In the genomic region with DNA sequence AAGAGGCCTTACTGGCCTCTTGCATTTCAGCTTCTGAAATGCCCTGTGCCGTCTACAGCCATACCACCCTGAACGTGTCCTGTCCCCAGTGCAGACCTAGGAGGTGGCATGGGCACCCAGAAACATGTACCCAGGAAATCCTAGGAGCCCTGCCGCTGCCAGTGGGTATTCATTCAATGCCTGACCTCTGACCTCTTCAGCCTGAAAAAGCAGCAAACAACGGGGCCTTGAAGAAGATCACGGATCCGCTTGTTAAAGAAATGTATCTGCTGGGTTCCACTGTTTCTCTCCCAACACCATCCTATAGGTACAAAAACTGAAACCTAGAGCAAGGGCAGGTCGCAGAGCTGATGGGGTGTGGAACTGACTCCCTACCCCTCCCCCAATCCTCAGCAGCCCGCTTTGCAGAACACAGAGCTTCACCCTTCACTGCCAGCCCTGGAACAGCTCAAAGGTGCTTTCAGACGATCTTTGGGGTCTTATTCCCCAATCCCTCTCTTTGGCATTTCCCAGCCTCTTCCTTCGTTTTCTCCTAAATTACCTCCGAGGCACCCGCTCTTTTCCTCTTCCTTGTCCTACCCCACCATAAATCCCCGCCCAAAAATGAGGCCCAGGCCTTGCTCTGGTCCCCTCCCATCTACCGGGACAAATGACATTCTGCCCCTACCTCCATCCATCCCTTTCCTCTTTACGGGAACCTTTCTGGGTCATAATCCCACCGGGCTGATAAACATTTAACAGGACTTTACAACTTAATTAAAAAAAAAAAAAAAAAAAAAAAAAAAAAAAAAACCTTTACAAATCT, we compare ENCODE assay signal across 8 cellular contexts. TPM values are rescaled to one million over a fixed set of nuclear protein-coding genes. Genes with fewer than 3 reads are reported as not detected.
A peak's percentile ranks its signal among the peaks of the same experiment; 100 is the strongest.
DNase-seq lines count a peak whose midpoint lies in the region; ATAC-seq, FAIRE-seq and TF ChIP-seq lines count a peak whose summit lies in the region.
"Not testable (repeated sequence)": the region's sequence is repeated elsewhere in the genome, so short reads cannot be mapped to it uniquely, and the experiment has no call there.

No MANE protein-coding gene starts in this region.

- TF ChIP-seq POLR2A in esophagus squamous epithelium (IDR thresholded peaks at IDR 0.05); HepG2 (IDR thresholded peaks at IDR 0.05; ENCODE audit: insufficient read depth in 1 of 2, low read depth in 2 of 2, low read length in 2 of 2): not testable (repeated sequence)

- ATAC-seq in activated CD4-positive, alpha-beta T cell treated with anti-CD3 and anti-CD28 coated beads for 36 hours; HepG2; upper lobe of right lung: not testable (repeated sequence)

- not testable (repeated sequence) for H3K9me3 Mint-ChIP-seq in Calu3 (ENCODE audit: low read depth, unreplicated experiment); activated CD4-positive, alpha-beta T cell treated with anti-CD3 and anti-CD28 coated beads for 36 hours (ENCODE audit: low read depth)

- H3K9me3 ChIP-seq in Loucy (ENCODE audit: insufficient read depth, low read depth, low read length); esophagus squamous epithelium; HepG2 (ENCODE audit: low read length); upper lobe of right lung: not testable (repeated sequence)

- H3K4me1 Mint-ChIP-seq in Calu3 (ENCODE audit: low read depth, unreplicated experiment) = not testable (repeated sequence)
- peaks cover 12% of the 10 kb centered on the region for H3K4me1 Mint-ChIP-seq in activated CD4-positive, alpha-beta T cell treated with anti-CD3 and anti-CD28 coated beads for 36 hours

- BruUV-seq in Calu3 (replicated peaks; lab: Mats Ljungman, UMichigan) (TSS peak; percentile 31), HepG2 (replicated peaks; lab: Mats Ljungman, UMichigan) (TSS peak; percentile 70)

- H3K36me3 ChIP-seq in Loucy (ENCODE audit: insufficient read depth, low read length); esophagus squamous epithelium; HepG2 (replicated peaks in 1 of 2; ENCODE audit: control insufficient read depth in 1 of 2, insufficient read depth in 2 of 2, low read length in 2 of 2); upper lobe of right lung: not testable (repeated sequence)

- peaks cover 10% of the 10 kb centered on the region for H3K36me3 Mint-ChIP-seq in Calu3 (ENCODE audit: insufficient read depth, unreplicated experiment)
- H3K36me3 Mint-ChIP-seq in activated CD4-positive, alpha-beta T cell treated with anti-CD3 and anti-CD28 coated beads for 36 hours (ENCODE audit: low read depth) = not testable (repeated sequence)

- in situ Hi-C loops in astrocyte of the cerebellum (cut with HindIII; ENCODE audit: low sequenced_read_pairs); HepG2 (cut with HindIII; ENCODE audit: extremely low pct_ligation_motif_present, low pct_unique_long_range_greater_than_20kb): not testable (repeated sequence)

- CTCF ChIA-PET in Calu3 (lab: Charles Lee); activated CD4-positive, alpha-beta T cell treated with anti-CD3 and anti-CD28 coated beads for 36 hours (lab: Charles Lee); HepG2 (lab: Yijun Ruan, JAX; ENCODE audit: low intra/inter-chr PET ratio, low total read pairs): not testable (repeated sequence)

- peak overlapping the region; percentile 65 for H3K4me3 ChIP-seq in Loucy (ENCODE audit: low read length, poor library complexity, severe bottlenecking)
- peak overlapping the region; percentile 41 for H3K4me3 ChIP-seq in astrocyte of the cerebellum (ENCODE audit: low read depth, low read length)
- peak overlapping the region in 3 of 4 donors; percentile 51 to 70 (median 58) for H3K4me3 ChIP-seq in esophagus squamous epithelium
- peak overlapping the region; percentile 71 to 72 (median 72); a peak in 5 of 6 replicates for H3K4me3 ChIP-seq in HepG2 (replicated peaks in 1 of 3; ENCODE audit: insufficient read depth in 1 of 3, low read depth in 2 of 3, low read length in 3 of 3)
- H3K4me3 ChIP-seq in upper lobe of right lung = peak overlapping the region; percentile 58

- not testable (repeated sequence) for H3K27ac ChIP-seq in esophagus squamous epithelium; HepG2 (ENCODE audit: extremely low read length, insufficient read depth, low read length); upper lobe of right lung

- H3F3A ChIP-seq in Loucy (ENCODE audit: low read depth) = not testable (repeated sequence)

- not testable (repeated sequence) for TF ChIP-seq EP300 in HepG2 (IDR thresholded peaks at IDR 0.05; ENCODE audit: low read depth in 2 of 2, low read length in 2 of 2); HepG2 (CRISPR knock-in tag; IDR thresholded peaks at IDR 0.05; ENCODE audit: borderline replicate concordance)

- TF ChIP-seq RAD21 in HepG2 (CRISPR knock-in tag; IDR thresholded peaks at IDR 0.05) = not testable (repeated sequence)

- H3K4me2 ChIP-seq in Loucy (ENCODE audit: low read depth, low read length, poor library complexity, severe bottlenecking) (peak overlapping the region; percentile 64), HepG2 (ENCODE audit: low read depth, low read length) (peak overlapping the region; percentile 91)

- intact Hi-C loops in Calu3 (cut with micrococcal nuclease; ENCODE audit: unreplicated experiment); activated CD4-positive, alpha-beta T cell treated with anti-CD3 and anti-CD28 coated beads for 36 hours (cut with DNase I, micrococcal nuclease); esophagus squamous epithelium (cut with DNase I); HepG2 (cut with micrococcal nuclease; ENCODE audit: unreplicated experiment); upper lobe of right lung (cut with DNase I): not testable (repeated sequence)

- peak; percentile 25 for DNase-seq in Calu3
- DNase-seq in activated CD4-positive, alpha-beta T cell treated with anti-CD3 and anti-CD28 coated beads for 36 hours = peak; percentile 44
- not testable (repeated sequence) for DNase-seq in astrocyte of the cerebellum (ENCODE audit: low read depth); esophagus squamous epithelium (lab: John Stamatoyannopoulos, UW); HepG2 (ENCODE audit: low spot score); upper lobe of right lung
- peak; percentile 20 for DNase-seq in retina

- not testable (repeated sequence) for H3K79me2 ChIP-seq in Loucy (ENCODE audit: insufficient read depth, low read length)
- peaks cover 22% of the 10 kb centered on the region for H3K79me2 ChIP-seq in HepG2 (ENCODE audit: insufficient read depth, low read length)

- 0 to 35% methylated on average over 5 to 8 of the region's 16 CpGs for WGBS in esophagus squamous epithelium, 2 donors
- WGBS in HepG2 (ENCODE audit: low lambda C conversion rate) = 9% methylated on average over 14 of the region's 16 CpGs

- not testable (repeated sequence) for FAIRE-seq in HepG2 (lab: Jason Lieb, UNC)

- not testable (repeated sequence) for H3K4me1 ChIP-seq in Loucy (ENCODE audit: insufficient read depth, low read length, poor library complexity, severe bottlenecking); esophagus squamous epithelium; upper lobe of right lung
- peaks cover 24% of the 10 kb centered on the region for H3K4me1 ChIP-seq in HepG2 (ENCODE audit: insufficient read depth, low read length)

- H3K27me3 ChIP-seq in Loucy (ENCODE audit: insufficient read depth, low read length, poor library complexity, severe bottlenecking); esophagus squamous epithelium; HepG2 (ENCODE audit: control insufficient read depth in 1 of 2, insufficient read depth in 2 of 2, low read length in 2 of 2); upper lobe of right lung: not testable (repeated sequence)

- TF ChIP-seq CTCF in Calu3 (IDR thresholded peaks at IDR 0.05; ENCODE audit: unreplicated experiment); Loucy (conservative IDR thresholded peaks at IDR 0.05; ENCODE audit: low read length); astrocyte of the cerebellum (IDR thresholded peaks at IDR 0.05; ENCODE audit: low read depth, low read length, missing control alignments); esophagus squamous epithelium (IDR thresholded peaks at IDR 0.05); HepG2 (CRISPR knock-in tag; IDR thresholded peaks at IDR 0.05); upper lobe of right lung (IDR thresholded peaks at IDR 0.05): not testable (repeated sequence)

- H3K9ac ChIP-seq in Loucy (ENCODE audit: low read depth, low read length, poor library complexity, severe bottlenecking) (peak overlapping the region; percentile 52), HepG2 (ENCODE audit: insufficient read depth, low read depth, low read length) (peak overlapping the region; percentile 79)

- H3K27ac Mint-ChIP-seq in Calu3 (ENCODE audit: unreplicated experiment) = not testable (repeated sequence)
- H3K27ac Mint-ChIP-seq in activated CD4-positive, alpha-beta T cell treated with anti-CD3 and anti-CD28 coated beads for 36 hours = peak overlapping the region; percentile 69

- POLR2A ChIA-PET in activated CD4-positive, alpha-beta T cell treated with anti-CD3 and anti-CD28 coated beads for 36 hours (lab: Charles Lee); HepG2 (lab: Yijun Ruan, JAX): not testable (repeated sequence)

- not testable (repeated sequence) for H3K27me3 Mint-ChIP-seq in Calu3 (ENCODE audit: unreplicated experiment); activated CD4-positive, alpha-beta T cell treated with anti-CD3 and anti-CD28 coated beads for 36 hours

- H4K20me1 ChIP-seq in Loucy (ENCODE audit: insufficient read depth, low read length, poor library complexity, severe bottlenecking); HepG2 (ENCODE audit: insufficient read depth, low read length): not testable (repeated sequence)

- H2AFZ ChIP-seq in Loucy (ENCODE audit: low read length); HepG2 (ENCODE audit: low read length): not testable (repeated sequence)

- peak overlapping the region; percentile 68 for H3K4me3 Mint-ChIP-seq in Calu3 (ENCODE audit: low read depth, unreplicated experiment)
- peak overlapping the region; percentile 68 for H3K4me3 Mint-ChIP-seq in activated CD4-positive, alpha-beta T cell treated with anti-CD3 and anti-CD28 coated beads for 36 hours

- H3K9me2 ChIP-seq in Loucy (replicated peaks; ENCODE audit: low read depth, low read length) = not testable (repeated sequence)

RNA-seq across cellular contexts. Expression of a gene that starts 1.3 kb away (rescaled TPM):
- total RNA-seq in Calu3 (2022) = 234 and 236 TPM in 2 replicates
- total RNA-seq in activated CD4-positive, alpha-beta T cell treated with anti-CD3 and anti-CD28 coated beads for 36 hours = 10 to 100 TPM; 65.0 to 83.4 TPM
- 10 to 100 TPM; 39.1 to 73.3 (median 58.5) TPM for total RNA-seq in esophagus squamous epithelium
- 122 and 217 TPM in 2 replicates for total RNA-seq in HepG2 (2016; rRNA removed; fragmentation: Illumina TruSeq; extraction: Trizol)
- total RNA-seq in HepG2 (2016; cell fraction: cytosol; rRNA removed; fragmentation: Illumina TruSeq; extraction: Trizol; ENCODE audit: low read depth) = 46.7 and 50.8 TPM in 2 replicates
- total RNA-seq in HepG2 (2016; cell fraction: insoluble cytoplasmic fraction; rRNA removed; fragmentation: Illumina TruSeq; extraction: Trizol) = 111 and 216 TPM in 2 replicates
- 81.2 and 84.7 TPM in 2 replicates for total RNA-seq in HepG2 (2016; cell fraction: membrane; rRNA removed; fragmentation: Illumina TruSeq; extraction: Trizol)
- total RNA-seq in HepG2 (2016; cell fraction: nucleus; rRNA removed; fragmentation: Illumina TruSeq; extraction: Trizol) = 242 and 298 TPM in 2 replicates
- polyA plus RNA-seq in HepG2 (2011; rRNA removed) = 372 and 518 TPM in 2 replicates
- 323 and 357 TPM in 2 replicates for polyA plus RNA-seq in HepG2 (2011; cell fraction: cytosol; rRNA removed)
- polyA plus RNA-seq in HepG2 (2011; cell fraction: nucleus; rRNA removed) = 366 and 382 TPM in 2 replicates
- 316 and 486 TPM in 2 replicates for polyA plus RNA-seq in HepG2 (2012)
- polyA plus RNA-seq in HepG2 (2016; cell fraction: cytosol; fragmentation: Illumina TruSeq; extraction: Trizol; ENCODE audit: low read depth) = 28.4 and 28.9 TPM in 2 replicates
- 110 and 140 TPM in 2 replicates for polyA plus RNA-seq in HepG2 (2016; cell fraction: insoluble cytoplasmic fraction; fragmentation: Illumina TruSeq; extraction: Trizol; ENCODE audit: low read depth)
- 63.9 and 69.0 TPM in 2 replicates for polyA plus RNA-seq in HepG2 (2016; cell fraction: membrane; fragmentation: Illumina TruSeq; extraction: Trizol; ENCODE audit: low read depth)
- 396 and 413 TPM in 2 replicates for polyA plus RNA-seq in HepG2 (2016; cell fraction: nucleus; fragmentation: Illumina TruSeq; extraction: Trizol; ENCODE audit: insufficient read depth, low read depth)
- 130 and 401 TPM in 2 replicates for polyA minus RNA-seq in HepG2 (2011; rRNA and poly(A)+ RNA removed; ENCODE audit: low replicate concordance)
- polyA minus RNA-seq in HepG2 (2011; cell fraction: cytosol; rRNA and poly(A)+ RNA removed) = 255 and 305 TPM in 2 replicates
- 114 and 160 TPM in 2 replicates for polyA minus RNA-seq in HepG2 (2011; cell fraction: nucleus; rRNA and poly(A)+ RNA removed)
- total RNA-seq in upper lobe of right lung = 103 TPM
